8 cellular contexts compared by ENCODE assay signal in genomic region chr5:126776499-126777256, GRCh38. TPM values are rescaled to one million over a fixed set of nuclear protein-coding genes. Genes with fewer than 3 reads are reported as not detected.
A peak's percentile ranks its signal among the peaks of the same experiment; 100 is the strongest.
DNase-seq lines count a peak whose midpoint lies in the region; ATAC-seq and TF ChIP-seq lines count a peak whose summit lies in the region.

Gene LMNB1 (plus strand): TSS chr5:126777136. CDS start chr5:126777509, 373 bp downstream.

- H3K9me3 ChIP-seq in OCI-LY3 (ENCODE audit: insufficient read depth, low read length) = no peaks in the 10 kb centered on the region

- in situ Hi-C loops in endometrial microvascular endothelial cells (cut with HindIII; ENCODE audit: inconsistent ontology term, low pct_unique_long_range_greater_than_20kb, low sequenced_read_pairs) = no loop called here

- H4K20me1 ChIP-seq in OCI-LY3 (ENCODE audit: insufficient read depth, low read length) = peaks cover 26% of the 10 kb centered on the region

- no peaks in the 10 kb centered on the region for H3K36me3 Mint-ChIP-seq in mesothelial cell of epicardium

- peak within 1 kb of the TSS; percentile 97 for H3K27ac ChIP-seq in OCI-LY3 (ENCODE audit: low read length)

- H3K9ac ChIP-seq in OCI-LY3 (ENCODE audit: low read length) = peak within 1 kb of the TSS; percentile 100

- peak within 1 kb of the TSS; percentile 98 for H3K4me3 ChIP-seq in OCI-LY3 (ENCODE audit: low read length)

- ATAC-seq in GM21528 (IDR thresholded peaks at IDR 0.05; ENCODE audit: low FRiP score, unreplicated experiment) = peak; percentile 69

- peaks cover 15% of the 10 kb centered on the region for H3K4me1 ChIP-seq in OCI-LY3 (ENCODE audit: low read length)

- peaks cover 46% of the 10 kb centered on the region for H3K79me2 ChIP-seq in OCI-LY3 (ENCODE audit: low read length)

- H3K4me1 Mint-ChIP-seq in mesothelial cell of epicardium = peaks cover 24% of the 10 kb centered on the region

- peak within 1 kb of the TSS; percentile 92 for H3K4me3 Mint-ChIP-seq in mesothelial cell of epicardium

- H3K27me3 ChIP-seq in OCI-LY3 (ENCODE audit: low read depth, low read length) = no peaks in the 10 kb centered on the region

- H3K4me2 ChIP-seq in OCI-LY3 (ENCODE audit: low read length) = peak within 1 kb of the TSS; percentile 96

- H3K27me3 Mint-ChIP-seq in mesothelial cell of epicardium (ENCODE audit: low read depth) = no peaks in the 10 kb centered on the region

- peak within 1 kb of the TSS; percentile 97 for H3K27ac Mint-ChIP-seq in mesothelial cell of epicardium

- TF ChIP-seq CTCF in OCI-LY3 (IDR thresholded peaks at IDR 0.05; ENCODE audit: low read depth, low read length) (no peak), mesothelial cell of epicardium (IDR thresholded peaks at IDR 0.05; ENCODE audit: unreplicated experiment) (no peak)

- H3K9me3 Mint-ChIP-seq in mesothelial cell of epicardium = no peaks in the 10 kb centered on the region

- no peak within 1 kb of the TSS; the same call in 1 of the 2 replicates for H2AFZ ChIP-seq in OCI-LY3 (ENCODE audit: low read depth, low read length)

- H3K36me3 ChIP-seq in OCI-LY3 (replicated peaks; ENCODE audit: low read depth, low read length) = peaks cover 11% of the 10 kb centered on the region

- peak; percentile 95 for DNase-seq in DMS 273 treated with DMSO at 0.1 percent for 48 hours (lab: John Stamatoyannopoulos, UW)
- DNase-seq in HuH-7.5 (ENCODE audit: low spot score) = peak; percentile 71
- peak; percentile 94 for DNase-seq in activated CD8-positive, alpha-beta memory T cell treated with anti-CD3 and anti-CD28 coated beads, Interleukin-2, amount 50 U/mL, for 4 hours
- DNase-seq in mesothelial cell of epicardium (ENCODE audit: low spot score in 2 of 2, unreplicated experiment in 2 of 2) = peak; percentile 87 to 95
- peak; percentile 85 to 93 for DNase-seq in stimulated activated CD8-positive, alpha-beta memory T cell treated with anti-CD3 and anti-CD28 coated beads, Interleukin-15, amount 100 ng/mL, for 4 hours (ENCODE audit: low read depth in 2 of 2)

RNA-seq across cellular contexts. Expression of gene LMNB1, which starts in this region (rescaled TPM):
- total RNA-seq in endometrial microvascular endothelial cells (ENCODE audit: inconsistent ontology term) = 67.7 TPM
- total RNA-seq in mesothelial cell of epicardium = 79.9 to 85.2 TPM (median 84.4 TPM) in 3 replicates

Comparison
In these comparisons a context has a peak if more than half of its experiments do, and no peak if none do; other contexts are left out.
1. Peak in every context shown above with its lines: DNase-seq, ATAC-seq, H3K4me3 ChIP-seq and H3K27ac ChIP-seq.